12 cellular contexts compared by ENCODE assay signal in genomic region chr10:60299961-60300883, GRCh38.
DNase-seq lines count a peak whose midpoint lies in the region; ATAC-seq and TF ChIP-seq lines count a peak whose summit lies in the region.
"Had no signal": no experiment of that assay in that cellular context is flagged by ENCODE, and none has a peak within 500 bp of the region (broad histone marks: within the 10 kb centered on the region; RNA-seq: fewer than 3 reads in every experiment).

No MANE protein-coding gene starts in this region.

- H3K4me3 Mint-ChIP-seq in GM23338 = no peak overlapping the region
- H3K4me3 Mint-ChIP-seq: CD4-positive, alpha-beta memory T cell; T-helper 17 cell had no signal

- H3K36me3 ChIP-seq in GM23338 (ENCODE audit: insufficient read depth) (no peaks in the 10 kb centered on the region), psoas muscle (ENCODE audit: insufficient read depth in 1 of 2, low read depth in 1 of 2) (no peaks in the 10 kb centered on the region), adrenal gland (replicated peaks in 1 of 2) (no peaks in the 10 kb centered on the region)

- peaks cover 15% of the 10 kb centered on the region for H3K4me1 ChIP-seq in GM23338 (ENCODE audit: insufficient read depth)
- H3K4me1 ChIP-seq in psoas muscle = peaks cover 6% of the 10 kb centered on the region
- H3K4me1 ChIP-seq in adrenal gland (replicated peaks in 1 of 2) = peaks cover 0 to 8% of the 10 kb centered on the region in 2 donors

- peak overlapping the region; percentile 11; the same call in 1 of the 2 replicates for H3K4me2 ChIP-seq in GM23338

- DNase-seq in GM23338 (ENCODE audit: low spot score) = peak; percentile 91
- DNase-seq in astrocyte of the hippocampus (ENCODE audit: low read depth, low spot score) = peak; percentile 91
- DNase-seq in hepatic stellate cell (ENCODE audit: low spot score) = peak; percentile 59
- DNase-seq in psoas muscle = no peak
- DNase-seq in stimulated activated naive CD4-positive, alpha-beta T cell (lab: John Stamatoyannopoulos, UW) = no peak
- no peak for DNase-seq in adrenal gland
- DNase-seq in T-helper 1 cell = no peak
- DNase-seq: activated CD8-positive, alpha-beta memory T cell treated with anti-CD3 and anti-CD28 coated beads, Interleukin-2, amount 50 U/mL, for 48 hours; CD4-positive, alpha-beta memory T cell; NCI-H2171; T-helper 17 cell had no signal

- H3K4me1 Mint-ChIP-seq in GM23338 = peaks cover 12% of the 10 kb centered on the region

- H3K9me3 Mint-ChIP-seq in GM23338 = no peaks in the 10 kb centered on the region
- H3K9me3 Mint-ChIP-seq: CD4-positive, alpha-beta memory T cell had no signal

- no peaks in the 10 kb centered on the region for H3K27me3 Mint-ChIP-seq in GM23338 (ENCODE audit: insufficient read depth, low read depth, poor library complexity)
- H3K27me3 Mint-ChIP-seq: CD4-positive, alpha-beta memory T cell; T-helper 17 cell had no signal

- H3K4me3 ChIP-seq in GM23338 (no peak overlapping the region), psoas muscle (peak overlapping the region; percentile 63), adrenal gland (no peak overlapping the region)

- H3K27ac Mint-ChIP-seq in GM23338 = peak overlapping the region; percentile 38
- H3K27ac Mint-ChIP-seq: CD4-positive, alpha-beta memory T cell; T-helper 17 cell had no signal

- intact Hi-C loops in psoas muscle (cut with DNase I) = no loop called here
- intact Hi-C loops in adrenal gland (cut with DNase I) = no loop called here

- ATAC-seq in GM23338 (peak; percentile 92), psoas muscle (peak; percentile 59 to 89 (median 80)), HG02642 (IDR thresholded peaks at IDR 0.05; ENCODE audit: poor library complexity, unreplicated experiment) (no peak)
- ATAC-seq: T-helper 17 cell had no signal

- H3K36me3 Mint-ChIP-seq in GM23338 (ENCODE audit: low read depth) = no peaks in the 10 kb centered on the region
- H3K36me3 Mint-ChIP-seq: CD4-positive, alpha-beta memory T cell had no signal

- H4K20me1 ChIP-seq in GM23338 (replicated peaks; ENCODE audit: insufficient read depth) = no peaks in the 10 kb centered on the region

- no peaks in the 10 kb centered on the region for H3K27me3 ChIP-seq in GM23338 (ENCODE audit: insufficient read depth)
- H3K27me3 ChIP-seq in psoas muscle (ENCODE audit: insufficient read depth in 3 of 3, low read length in 2 of 3) = no peaks in the 10 kb centered on the region
- no peaks in the 10 kb centered on the region for H3K27me3 ChIP-seq in adrenal gland

- 19 to 30% (median 24%) methylated on average over 11 of the region's 11 CpGs for WGBS in psoas muscle, 3 donors
- 67 to 72% (median 71%) methylated on average over 11 of the region's 11 CpGs for whole genome bisulfite sequencing in adrenal gland, 4 donors

- peak in 1 of 2 experiments; percentile 18; a peak in 1 of 4 replicates for TF ChIP-seq CTCF in GM23338 (conservative IDR thresholded peaks at IDR 0.05; ENCODE audit: low read depth in 2 of 2)
- TF ChIP-seq CTCF in psoas muscle (IDR thresholded peaks at IDR 0.05) = no peak
- no peak for TF ChIP-seq CTCF in adrenal gland (IDR thresholded peaks at IDR 0.05)

- H2AFZ ChIP-seq in GM23338 = no peak overlapping the region

- peak overlapping the region; percentile 64 for H3K27ac ChIP-seq in GM23338 (ENCODE audit: low read depth)
- H3K27ac ChIP-seq in psoas muscle = peak overlapping the region; percentile 64
- H3K27ac ChIP-seq in adrenal gland = peak overlapping the region in 1 of 5 donors; percentile 32

- H3K9me3 ChIP-seq in psoas muscle (no peaks in the 10 kb centered on the region), adrenal gland (replicated peaks in 1 of 3) (no peaks in the 10 kb centered on the region)

- H3K79me2 ChIP-seq in GM23338 (replicated peaks; ENCODE audit: insufficient read depth) = no peaks in the 10 kb centered on the region

- H3F3A ChIP-seq in GM23338 (replicated peaks; ENCODE audit: low read depth) = no peaks in the 10 kb centered on the region

- no peak for TF ChIP-seq POLR2A in adrenal gland (IDR thresholded peaks at IDR 0.05)

- H3K9me2 ChIP-seq in GM23338 (ENCODE audit: insufficient read depth) = no peaks in the 10 kb centered on the region

TF ChIP-seq in GM23338, 12 proteins besides CTCF, POLR2A, EP300 and RAD21 (continues in another document):
- TF ChIP-seq ZNF114 (CRISPR knock-in tag; IDR thresholded peaks at IDR 0.05) = no peak
- no peak for TF ChIP-seq STAT1 (IDR thresholded peaks at IDR 0.05; ENCODE audit: unreplicated experiment)
- no peak for TF ChIP-seq ZNF331 (CRISPR knock-in tag; IDR thresholded peaks at IDR 0.05; ENCODE audit: low read depth)
- TF ChIP-seq REST (IDR thresholded peaks at IDR 0.05; ENCODE audit: unreplicated experiment) = no peak
- no peak for TF ChIP-seq EZH2phosphoT487 (IDR thresholded peaks at IDR 0.05; ENCODE audit: unreplicated experiment)
- no peak for TF ChIP-seq CREB1 (CRISPR knock-in tag; IDR thresholded peaks at IDR 0.05; ENCODE audit: low read depth)
- no peak for TF ChIP-seq ETS1 (IDR thresholded peaks at IDR 0.05)
- TF ChIP-seq POLR2AphosphoS5 (IDR thresholded peaks at IDR 0.05; ENCODE audit: low read depth) = no peak
- no peak for TF ChIP-seq EZH2 (IDR thresholded peaks at IDR 0.05; ENCODE audit: low read depth, unreplicated experiment)
- no peak for TF ChIP-seq NANOG (IDR thresholded peaks at IDR 0.05; ENCODE audit: borderline replicate concordance)

Comparison
In these comparisons a context has a peak if more than half of its experiments do, and no peak if none do; other contexts are left out.
1. DNase-seq: peak in GM23338 (single experiment), astrocyte of the hippocampus (single experiment) and hepatic stellate cell (single experiment); none in psoas muscle (0 of 2), stimulated activated naive CD4-positive, alpha-beta T cell (0 of 6), adrenal gland (0 of 7) and T-helper 1 cell (0 of 5).